Comparison of ENCODE assay signal across 1 cellular context in genomic region chr14:66507722-66508546, GRCh38.
A peak's percentile ranks its signal among the peaks of the same experiment; 100 is the strongest.
TF ChIP-seq lines count a peak whose summit lies in the region.

Gene GPHN (plus strand): TSS chr14:66508147.

TF ChIP-seq in GM12878, 131 proteins besides CTCF, POLR2A, EP300 and RAD21 (continued from another document):
- TF ChIP-seq GATAD2B (conservative IDR thresholded peaks at IDR 0.05; ENCODE audit: low read depth) = peak; percentile 47; the same call in 1 of the 2 replicates
- no peak for TF ChIP-seq SREBF1 (IDR thresholded peaks at IDR 0.05; ENCODE audit: low read length)
- no peak for TF ChIP-seq CEBPB (IDR thresholded peaks at IDR 0.05; ENCODE audit: borderline replicate concordance in 1 of 2, low read depth in 2 of 2, low read length in 2 of 2)
- TF ChIP-seq ZZZ3 (IDR thresholded peaks at IDR 0.05; ENCODE audit: control insufficient read depth, insufficient read length, low read depth) = no peak
- TF ChIP-seq TBL1XR1 (IDR thresholded peaks at IDR 0.05; ENCODE audit: low read depth, low read length) = peak; percentile 61; the same call in 1 of the 2 replicates
- no peak for TF ChIP-seq NFIC (IDR thresholded peaks at IDR 0.05; ENCODE audit: low read depth, low read length)
